ENCODE assay signal across 15 cellular contexts in genomic region chr3:64623125-64623524, GRCh38.
"Had no signal": no experiment of that assay in that cellular context is flagged by ENCODE, and none has a peak within 500 bp of the region (broad histone marks: within the 10 kb centered on the region; RNA-seq: fewer than 3 reads in every experiment).

No MANE protein-coding gene starts in this region.

- H3K36me3 ChIP-seq: ovary, uterus had no signal

- H3K9me3 ChIP-seq: mucosa of descending colon, ovary, tibial artery, upper lobe of left lung, uterus had no signal

- H3K27ac ChIP-seq: foreskin keratinocyte, ovary, tibial artery, upper lobe of left lung, uterus had no signal

- H3K27me3 ChIP-seq: foreskin keratinocyte, ovary, tibial artery, upper lobe of left lung, uterus had no signal

- H3K4me1 ChIP-seq: foreskin keratinocyte, tibial artery, uterus had no signal

- ATAC-seq: foreskin keratinocyte; left colon; left ventricle myocardium superior; mucosa of descending colon; naive thymus-derived CD8-positive, alpha-beta T cell; stimulated activated memory B cell treated with anti-CD40 and anti-IgM and Interleukin-4, amounts not matched to agents 10 μg/mL and 1 μg/mL and 100 μg/mL, for 72 hours had no signal

- DNase-seq: erythroblast; foreskin keratinocyte; immature natural killer cell; left colon; left ventricle myocardium superior; mucosa of descending colon; naive thymus-derived CD8-positive, alpha-beta T cell; ovary; right cardiac atrium; stimulated activated CD4-positive, alpha-beta T cell treated with anti-CD3 and anti-CD28 coated beads, Interleukin-4, amount 100 ng/mL, for 24 hours; tibial artery; upper lobe of left lung; uterus had no signal

- H3K4me3 ChIP-seq: lung, mucosa of descending colon, ovary, tibial artery, upper lobe of left lung, uterus had no signal
